ENCODE assay signal across 12 cellular contexts in genomic region chr19:50968709-50969412, GRCh38. TPM values are rescaled to one million over a fixed set of nuclear protein-coding genes. Genes with fewer than 3 reads are reported as not detected.
A peak's percentile ranks its signal among the peaks of the same experiment; 100 is the strongest.
DNase-seq lines count a peak whose midpoint lies in the region; ATAC-seq and TF ChIP-seq lines count a peak whose summit lies in the region.
"Had no signal": no experiment of that assay in that cellular context is flagged by ENCODE, and none has a peak within 500 bp of the region (broad histone marks: within the 10 kb centered on the region; RNA-seq: fewer than 3 reads in every experiment).

No MANE protein-coding gene starts in this region.

- no peaks in the 10 kb centered on the region for H3K79me1 ChIP-seq in mesendoderm (ENCODE audit: low read length)

- no peak overlapping the region for H2BK120ac ChIP-seq in mesendoderm (ENCODE audit: low read depth, low read length)

- H3K4ac ChIP-seq in mesendoderm (ENCODE audit: low read depth, low read length), result no peak overlapping the region

- no peak overlapping the region for H2AK5ac ChIP-seq in mesendoderm (ENCODE audit: low read length)

- H3K4me2 ChIP-seq in BLaER1 (peak overlapping the region; percentile 9; the same call in 1 of the 2 replicates), mesendoderm (ENCODE audit: low read length) (no peak overlapping the region)

- H3K4me3 ChIP-seq in BLaER1 (no peak overlapping the region), NT2/D1 (ENCODE audit: insufficient read length, low read depth) (no peak overlapping the region), esophagus squamous epithelium (peak overlapping the region in 1 of 4 donors; percentile 24), mesendoderm (ENCODE audit: low read length) (no peak overlapping the region)
- H3K4me3 ChIP-seq: GM23248 had no signal

- H2BK15ac ChIP-seq in mesendoderm (replicated peaks; ENCODE audit: low read depth), result no peak overlapping the region

- H3K27me3 ChIP-seq in BLaER1 (no peaks in the 10 kb centered on the region), NT2/D1 (ENCODE audit: insufficient read depth, insufficient read length) (no peaks in the 10 kb centered on the region), esophagus squamous epithelium (peaks cover 0 to 80% (median 0%) of the 10 kb centered on the region in 4 donors), mesendoderm (ENCODE audit: insufficient read depth, low read length, poor library complexity) (no peaks in the 10 kb centered on the region)

- H3K36me3 Mint-ChIP-seq in neural crest cell (ENCODE audit: low read depth), result no peaks in the 10 kb centered on the region
- H3K36me3 Mint-ChIP-seq: CD8-positive, alpha-beta T cell had no signal

- no peak overlapping the region for H2BK5ac ChIP-seq in mesendoderm (ENCODE audit: low read length)

- H4K8ac ChIP-seq in mesendoderm (ENCODE audit: low read depth, low read length), result no peak overlapping the region

- H3K9me3 Mint-ChIP-seq in neural crest cell, result no peaks in the 10 kb centered on the region
- H3K9me3 Mint-ChIP-seq: CD8-positive, alpha-beta T cell had no signal

- H3K18ac ChIP-seq in mesendoderm (ENCODE audit: low read length), result no peak overlapping the region

- H4K5ac ChIP-seq in mesendoderm (ENCODE audit: low read length), result no peak overlapping the region

- 0 to 40% methylated on average over 1 to 3 of the region's 7 CpGs for WGBS in esophagus squamous epithelium, 2 donors
- WGBS in mesendoderm (ENCODE audit: extremely low coverage, insufficient coverage, low lambda C conversion rate), result no CpG with 5 or more reads among the region's 7 CpGs

- TF ChIP-seq CTCF in esophagus squamous epithelium (IDR thresholded peaks at IDR 0.05), result no peak
- no peak for TF ChIP-seq CTCF in neural crest cell (conservative IDR thresholded peaks at IDR 0.05)

- H4K20me1 ChIP-seq in BLaER1, result no peaks in the 10 kb centered on the region

- H3K27ac ChIP-seq in BLaER1 (no peak overlapping the region), esophagus squamous epithelium (peak overlapping the region; percentile 31 to 57 (median 55)), mesendoderm (ENCODE audit: low read depth, low read length) (no peak overlapping the region)
- H3K27ac ChIP-seq: GM23248 had no signal

- H3K4me1 ChIP-seq in BLaER1 (peaks cover 17% of the 10 kb centered on the region; the same call in 1 of the 2 replicates), NT2/D1 (ENCODE audit: insufficient read depth, insufficient read length) (peaks cover 11% of the 10 kb centered on the region), esophagus squamous epithelium (peaks cover 10 to 50% (median 13%) of the 10 kb centered on the region in 3 donors), mesendoderm (ENCODE audit: control insufficient read depth, low read depth, low read length) (peaks cover 2% of the 10 kb centered on the region)

- no peak overlapping the region for H3K4me3 Mint-ChIP-seq in neural crest cell
- H3K4me3 Mint-ChIP-seq: CD8-positive, alpha-beta T cell had no signal

- no peak for TF ChIP-seq POLR2A in esophagus squamous epithelium (IDR thresholded peaks at IDR 0.05)

- ATAC-seq in left cardiac atrium, result no peak
- ATAC-seq: CD8-positive, alpha-beta T cell had no signal

- peaks cover 24% of the 10 kb centered on the region for H3K27me3 Mint-ChIP-seq in neural crest cell (ENCODE audit: low read depth)

- H3K36me3 ChIP-seq in BLaER1 (no peaks in the 10 kb centered on the region), NT2/D1 (ENCODE audit: insufficient read depth, insufficient read length, low read length) (no peaks in the 10 kb centered on the region), esophagus squamous epithelium (no peaks in the 10 kb centered on the region), mesendoderm (ENCODE audit: control insufficient read depth, insufficient read depth, low read length) (no peaks in the 10 kb centered on the region)

- peaks cover 21% of the 10 kb centered on the region for H3K4me1 Mint-ChIP-seq in neural crest cell

- no peaks in the 10 kb centered on the region for H3K79me2 ChIP-seq in mesendoderm (ENCODE audit: control insufficient read depth, insufficient read depth, low read length)

- peak overlapping the region; percentile 35 for H3K27ac Mint-ChIP-seq in neural crest cell (ENCODE audit: unreplicated experiment)
- H3K27ac Mint-ChIP-seq: CD8-positive, alpha-beta T cell had no signal

- DNase-seq in NT2/D1 (ENCODE audit: low read depth, low spot score), result no peak
- no peak for DNase-seq in esophagus squamous epithelium (lab: John Stamatoyannopoulos, UW)
- no peak for DNase-seq in neural crest cell (ENCODE audit: low read depth, low spot score)
- no peak for DNase-seq in left cardiac atrium
- DNase-seq in KG1 (lab: John Stamatoyannopoulos, UW), result no peak
- no peak for DNase-seq in mesendoderm
- no peak for DNase-seq in activated naive CD4-positive, alpha-beta T cell (lab: John Stamatoyannopoulos, UW)
- DNase-seq: CD8-positive, alpha-beta T cell; DMS153; GM23248 had no signal

- intact Hi-C loops in esophagus squamous epithelium (cut with DNase I), result no loop called here
- intact Hi-C loops in left cardiac atrium (cut with DNase I), result no loop called here

- H3K56ac ChIP-seq in mesendoderm (ENCODE audit: low read length), result no peak overlapping the region

- H3K23ac ChIP-seq in mesendoderm (ENCODE audit: low read length), result no peak overlapping the region

- H3K9me3 ChIP-seq in BLaER1 (no peaks in the 10 kb centered on the region), NT2/D1 (ENCODE audit: insufficient read depth, low read length) (no peaks in the 10 kb centered on the region), esophagus squamous epithelium (no peaks in the 10 kb centered on the region)

- no peak overlapping the region for H3K9ac ChIP-seq in BLaER1
- H3K9ac ChIP-seq in NT2/D1 (ENCODE audit: insufficient read length, low read depth), result peak overlapping the region; percentile 21
- no peak overlapping the region for H3K9ac ChIP-seq in mesendoderm (ENCODE audit: low read length)
- H3K9ac ChIP-seq: GM23248 had no signal

RNA-seq across cellular contexts. Expression of gene KLK6, which starts 0.5 kb away (rescaled TPM):
- total RNA-seq in esophagus squamous epithelium (100 to 1,000 TPM in 2 of 4 donors, 10 to 100 TPM in 1, 1 to 10 TPM in 1; 6.1 to 160 (median 102) TPM), neural crest cell (1.7 and 2.5 TPM in 2 replicates), left cardiac atrium (not detected)
- 0.60 TPM for polyA plus RNA-seq in mesendoderm (2013, experiment 1 of 2)
- 0.69 TPM for polyA plus RNA-seq in mesendoderm (2013, experiment 2 of 2)
- total RNA-seq: CD8-positive, alpha-beta T cell; GM23248 had no signal
- polyA plus RNA-seq: GM23248 had no signal

RNA-seq across cellular contexts. Expression of gene KLK7, which starts 14.9 kb away (rescaled TPM):
- 100 to 1,000 TPM in 3 of 4 donors, 1 to 10 TPM in 1; 9.5 to 309 (median 198) TPM for total RNA-seq in esophagus squamous epithelium
- total RNA-seq in neural crest cell, result not detected in 2 replicates
- total RNA-seq in left cardiac atrium, result under 1 TPM in 1 of 2 donors, not detected in 1; 0.16 TPM
- polyA plus RNA-seq in mesendoderm (2013, experiment 1 of 2), result 0.18 TPM
- polyA plus RNA-seq in mesendoderm (2013, experiment 2 of 2), result 0.17 TPM
- total RNA-seq: A172; CD8-positive, alpha-beta T cell; GM23248 had no signal
- polyA plus RNA-seq: GM23248 had no signal

RNA-seq across cellular contexts. Expression of gene KLK5, which starts 16.0 kb away (rescaled TPM):
- total RNA-seq in esophagus squamous epithelium (10 to 100 TPM in 3 of 4 donors, 1 to 10 TPM in 1; 5.9 to 84.7 (median 49.9) TPM), neural crest cell (not detected in 2 replicates), left cardiac atrium (under 1 TPM in 1 of 2 donors, not detected in 1; 0.42 TPM)
- 0.70 TPM for polyA plus RNA-seq in mesendoderm (2013, experiment 1 of 2)
- polyA plus RNA-seq in mesendoderm (2013, experiment 2 of 2), result 0.59 TPM
- total RNA-seq: A172; CD8-positive, alpha-beta T cell; GM23248 had no signal
- polyA plus RNA-seq: GM23248 had no signal

RNA-seq across cellular contexts. Expression of gene KLK8, which starts 32.5 kb away (rescaled TPM):
- total RNA-seq in esophagus squamous epithelium (100 to 1,000 TPM in 3 of 4 donors, 10 to 100 TPM in 1; 32.8 to 235 (median 191) TPM), neural crest cell (not detected in 2 replicates), left cardiac atrium (under 1 TPM in 1 of 2 donors, not detected in 1; 0.53 TPM)
- polyA plus RNA-seq in mesendoderm (2013, experiment 1 of 2), result 3.3 TPM
- polyA plus RNA-seq in mesendoderm (2013, experiment 2 of 2), result 2.5 TPM
- total RNA-seq: A172; CD8-positive, alpha-beta T cell; GM23248 had no signal
- polyA plus RNA-seq: GM23248 had no signal

RNA-seq across cellular contexts. Expression of gene KLK10, which starts 50.6 kb away (rescaled TPM):
- total RNA-seq in esophagus squamous epithelium, result 100 to 1,000 TPM in 3 of 4 donors, 10 to 100 TPM in 1; 73.4 to 816 (median 310) TPM
- not detected in 2 replicates for total RNA-seq in neural crest cell
- total RNA-seq in left cardiac atrium, result under 1 TPM; 0.26 to 0.32 TPM
- polyA plus RNA-seq in mesendoderm (2013, experiment 1 of 2), result 0.56 TPM
- polyA plus RNA-seq in mesendoderm (2013, experiment 2 of 2), result 0.64 TPM
- total RNA-seq: A172; CD8-positive, alpha-beta T cell; GM23248 had no signal
- polyA plus RNA-seq: GM23248 had no signal

Comparison
In these comparisons a context has a peak if more than half of its experiments do, and no peak if none do; other contexts are left out.
1. H3K27ac ChIP-seq: peak in esophagus squamous epithelium (4 of 4); none in BLaER1 (single experiment) and mesendoderm (single experiment).
2. RNA of gene KLK7, which starts 14.9 kb away (total RNA-seq): 9.5 to 309 TPM in esophagus squamous epithelium; 0.16 TPM in left cardiac atrium and not detected in neural crest cell; every median in the first group is over 4 times any median in the second.